In genomic region chr5:91706785-91707520, GRCh38 we compare ENCODE assay signal across 1 cellular context.
TF ChIP-seq lines count a peak whose summit lies in the region.

No MANE protein-coding gene starts in this region.

TF ChIP-seq in HepG2, 621 proteins besides CTCF, POLR2A, EP300 and RAD21:
- TF ChIP-seq MAFK (conservative IDR thresholded peaks at IDR 0.05 in 1 of 2, IDR thresholded peaks at IDR 0.05 in 1 of 2; ENCODE audit: low read length in 2 of 2), result peak; percentile 64 to 82
- no peak for TF ChIP-seq ZNF572 (CRISPR knock-in tag; IDR thresholded peaks at IDR 0.05)
- TF ChIP-seq ARNT2 (CRISPR knock-in tag; IDR thresholded peaks at IDR 0.05; ENCODE audit: low read depth), result no peak
- TF ChIP-seq PAX8 (CRISPR knock-in tag; IDR thresholded peaks at IDR 0.05; ENCODE audit: borderline replicate concordance), result no peak
- no peak for TF ChIP-seq SRY (CRISPR knock-in tag; IDR thresholded peaks at IDR 0.05)
- no peak for TF ChIP-seq POLR2G (IDR thresholded peaks at IDR 0.05; ENCODE audit: low read depth, low read length)
- TF ChIP-seq, protein P1, sequence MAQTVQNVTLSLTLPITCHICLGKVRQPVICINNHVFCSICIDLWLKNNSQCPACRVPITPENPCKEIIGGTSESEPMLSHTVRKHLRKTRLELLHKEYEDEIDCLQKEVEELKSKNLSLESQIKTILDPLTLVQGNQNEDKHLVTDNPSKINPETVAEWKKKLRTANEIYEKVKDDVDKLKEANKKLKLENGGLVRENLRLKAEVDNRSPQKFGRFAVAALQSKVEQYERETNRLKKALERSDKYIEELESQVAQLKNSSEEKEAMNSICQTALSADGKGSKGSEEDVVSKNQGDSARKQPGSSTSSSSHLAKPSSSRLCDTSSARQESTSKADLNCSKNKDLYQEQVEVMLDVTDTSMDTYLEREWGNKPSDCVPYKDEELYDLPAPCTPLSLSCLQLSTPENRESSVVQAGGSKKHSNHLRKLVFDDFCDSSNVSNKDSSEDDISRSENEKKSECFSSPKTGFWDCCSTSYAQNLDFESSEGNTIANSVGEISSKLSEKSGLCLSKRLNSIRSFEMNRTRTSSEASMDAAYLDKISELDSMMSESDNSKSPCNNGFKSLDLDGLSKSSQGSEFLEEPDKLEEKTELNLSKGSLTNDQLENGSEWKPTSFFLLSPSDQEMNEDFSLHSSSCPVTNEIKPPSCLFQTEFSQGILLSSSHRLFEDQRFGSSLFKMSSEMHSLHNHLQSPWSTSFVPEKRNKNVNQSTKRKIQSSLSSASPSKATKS (CRISPR knock-in tag; IDR thresholded peaks at IDR 0.05), result no peak
- peak; percentile 71 for TF ChIP-seq MAFF (IDR thresholded peaks at IDR 0.05; ENCODE audit: low read depth, low read length)
